27 cellular contexts compared by ENCODE assay signal in the genomic region with DNA sequence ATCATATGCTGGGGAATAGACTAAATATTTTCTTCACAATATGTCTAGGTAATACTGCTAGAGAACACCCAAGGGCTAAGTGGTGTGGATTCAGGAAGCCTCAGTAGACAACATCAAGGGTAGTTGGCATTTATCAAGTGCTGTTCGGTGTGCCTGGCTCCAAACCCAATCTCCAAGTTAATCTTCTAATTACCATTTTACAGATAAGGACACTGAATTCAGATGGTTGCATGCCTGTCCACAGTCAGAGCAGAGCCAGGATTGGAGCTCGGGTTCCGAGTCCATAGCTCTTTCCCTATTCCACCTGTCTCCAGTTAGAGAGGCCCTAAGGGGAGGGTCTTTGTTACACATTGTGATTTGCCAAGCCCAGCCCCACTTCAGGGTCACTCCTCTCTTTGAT. TPM values are rescaled to one million over a fixed set of nuclear protein-coding genes. Genes with fewer than 3 reads are reported as not detected.
"Had no signal": no experiment of that assay in that cellular context is flagged by ENCODE, and none has a peak within 500 bp of the region (broad histone marks: within the 10 kb centered on the region; RNA-seq: fewer than 3 reads in every experiment).

No MANE protein-coding gene starts in this region.

- H3K27me3 ChIP-seq: neutrophil, pancreas, right lobe of liver, sigmoid colon, suprapubic skin, testis, tibial artery, transverse colon, upper lobe of right lung, uterus had no signal

- DNase-seq: naive B cell; naive thymus-derived CD8-positive, alpha-beta T cell; nucleus accumbens; pancreas; psoas muscle; right lobe of liver; sigmoid colon; small intestine; stimulated activated CD4-positive, alpha-beta T cell treated with anti-CD3 and anti-CD28 coated beads, Interleukin-15, amount 100 ng/mL, for 24 hours; stimulated activated CD4-positive, alpha-beta T cell treated with anti-CD3 and anti-CD28 coated beads, Interleukin-2, amount 100 ng/mL, for 24 hours; stimulated activated CD4-positive, alpha-beta T cell treated with anti-CD3 and anti-CD28 coated beads, Interleukin-2, amount 100 ng/mL, for 48 hours; stimulated activated CD4-positive, alpha-beta T cell treated with anti-CD3 and anti-CD28 coated beads, Interleukin-4, amount 100 ng/mL, for 24 hours; stimulated activated naive B cell treated with anti-CD40 and anti-IgM and Interleukin-4, amounts not matched to agents 10 μg/mL and 1 μg/mL and 100 μg/mL, for 72 hours; stimulated activated naive CD4-positive, alpha-beta T cell treated with Interleukin-2 at 50 U/mL for 16 hours; substantia nigra; testis; tibial artery; transverse colon; upper lobe of right lung; uterus had no signal

- H3K27ac ChIP-seq: neutrophil, pancreas, psoas muscle, right lobe of liver, sigmoid colon, suprapubic skin, testis, transverse colon, upper lobe of right lung, uterus had no signal

- H3K4me1 ChIP-seq: pancreas, psoas muscle, right lobe of liver, sigmoid colon, testis, transverse colon, upper lobe of right lung, uterus had no signal

- ATAC-seq: naive thymus-derived CD8-positive, alpha-beta T cell; pancreas; psoas muscle; right lobe of liver; stimulated activated effector memory CD8-positive, alpha-beta T cell treated with anti-CD3 and anti-CD28 coated beads, Interleukin-12 subunit alpha, Interleukin-12 subunit beta, amount 100 ng/mL, for 72 hours; stimulated activated naive B cell treated with anti-CD40 and anti-IgM and Interleukin-4, amounts not matched to agents 10 μg/mL and 1 μg/mL and 100 μg/mL, for 72 hours; upper lobe of right lung had no signal

- H3K36me3 ChIP-seq: neutrophil, pancreas, right lobe of liver, sigmoid colon, suprapubic skin, tibial artery, transverse colon, upper lobe of right lung, uterus had no signal

- H3K9me3 Mint-ChIP-seq: naive thymus-derived CD8-positive, alpha-beta T cell; stimulated activated effector memory CD8-positive, alpha-beta T cell treated with anti-CD3 and anti-CD28 coated beads, Interleukin-12 subunit alpha, Interleukin-12 subunit beta, amount 100 ng/mL, for 72 hours; stimulated activated naive CD8-positive, alpha-beta T cell treated with anti-CD3 and anti-CD28 coated beads, Interleukin-15, Interleukin-2, amounts not matched to agents 100 ng/mL and 50 ng/mL, for 24 hours; type B pancreatic cell had no signal

- H3K4me3 ChIP-seq: pancreas, psoas muscle, right lobe of liver, sigmoid colon, suprapubic skin, testis, tibial artery, transverse colon, upper lobe of right lung, uterus had no signal

- H3K27ac Mint-ChIP-seq: naive thymus-derived CD8-positive, alpha-beta T cell; nephron; progenitor cell of endocrine pancreas; stimulated activated effector memory CD8-positive, alpha-beta T cell treated with anti-CD3 and anti-CD28 coated beads, Interleukin-12 subunit alpha, Interleukin-12 subunit beta, amount 100 ng/mL, for 72 hours; stimulated activated naive B cell treated with anti-CD40 and anti-IgM and Interleukin-4, amounts not matched to agents 10 μg/mL and 1 μg/mL and 100 μg/mL, for 72 hours; stimulated activated naive CD8-positive, alpha-beta T cell treated with anti-CD3 and anti-CD28 coated beads, Interleukin-15, Interleukin-2, amounts not matched to agents 100 ng/mL and 50 ng/mL, for 24 hours; type B pancreatic cell had no signal

- FAIRE-seq: pancreas, small intestine had no signal

- H3K27me3 Mint-ChIP-seq: stimulated activated naive CD8-positive, alpha-beta T cell treated with anti-CD3 and anti-CD28 coated beads, Interleukin-15, Interleukin-2, amounts not matched to agents 100 ng/mL and 50 ng/mL, for 24 hours; type B pancreatic cell had no signal

- H3K9me3 ChIP-seq: neutrophil, pancreas, psoas muscle, right lobe of liver, sigmoid colon, suprapubic skin, testis, tibial artery, transverse colon, upper lobe of right lung, uterus had no signal

- H3K4me3 Mint-ChIP-seq: naive thymus-derived CD8-positive, alpha-beta T cell; nephron; stimulated activated effector memory CD8-positive, alpha-beta T cell treated with anti-CD3 and anti-CD28 coated beads, Interleukin-12 subunit alpha, Interleukin-12 subunit beta, amount 100 ng/mL, for 72 hours; stimulated activated naive B cell treated with anti-CD40 and anti-IgM and Interleukin-4, amounts not matched to agents 10 μg/mL and 1 μg/mL and 100 μg/mL, for 72 hours; stimulated activated naive CD8-positive, alpha-beta T cell treated with anti-CD3 and anti-CD28 coated beads, Interleukin-15, Interleukin-2, amounts not matched to agents 100 ng/mL and 50 ng/mL, for 24 hours; type B pancreatic cell had no signal

RNA-seq across cellular contexts. Expression of a gene that starts 58.2 kb away (rescaled TPM):
- polyA plus RNA-seq: naive thymus-derived CD8-positive, alpha-beta T cell had no signal
